8 cellular contexts compared by ENCODE assay signal in genomic region chr7:2527505-2528464, GRCh38. TPM values are rescaled to one million over a fixed set of nuclear protein-coding genes. Genes with fewer than 3 reads are reported as not detected.
DNase-seq lines count a peak whose midpoint lies in the region; ATAC-seq and TF ChIP-seq lines count a peak whose summit lies in the region.

No MANE protein-coding gene starts in this region.

- peaks cover 22% of the 10 kb centered on the region for H3K36me3 Mint-ChIP-seq in activated CD4-positive, alpha-beta T cell treated with anti-CD3 and anti-CD28 coated beads, Interleukin-2, amount 10 ng/mL, durations not matched to agents 24 days and 14 days (ENCODE audit: low read depth)

- peaks cover 36% of the 10 kb centered on the region for H3K4me1 ChIP-seq in IMR-90 (ENCODE audit: control insufficient read depth, insufficient read depth, low read length)
- peaks cover 82 to 92% (median 84%) of the 10 kb centered on the region in 3 donors for H3K4me1 ChIP-seq in esophagus squamous epithelium

- H4K20me1 ChIP-seq in IMR-90 (ENCODE audit: insufficient read depth, low read length): no peaks in the 10 kb centered on the region

- H3K27me3 ChIP-seq in BJ (ENCODE audit: control insufficient read depth, insufficient read depth, low read length) (no peaks in the 10 kb centered on the region), IMR-90 (ENCODE audit: control insufficient read depth, insufficient read depth, low read length) (no peaks in the 10 kb centered on the region), esophagus squamous epithelium (peaks cover 0 to 94% (median 3%) of the 10 kb centered on the region in 4 donors)

- no peak overlapping the region for H2BK20ac ChIP-seq in IMR-90 (ENCODE audit: low read depth, low read length)

- H3K27ac Mint-ChIP-seq in activated CD4-positive, alpha-beta T cell treated with anti-CD3 and anti-CD28 coated beads, Interleukin-2, amount 10 ng/mL, durations not matched to agents 24 days and 14 days: peak overlapping the region; percentile 98

- CTCF ChIA-PET in BJ (lab: Yijun Ruan, JAX) (no interaction called here), IMR-90 (lab: Yijun Ruan, JAX) (interaction anchor here (0.6 kb wide), 1 partner anchor 1191 kb away, joined by 3 read pairs; no protein-coding TSS in a partner anchor)

- no peaks in the 10 kb centered on the region for H3K27me3 Mint-ChIP-seq in activated CD4-positive, alpha-beta T cell treated with anti-CD3 and anti-CD28 coated beads, Interleukin-2, amount 10 ng/mL, durations not matched to agents 24 days and 14 days

- ATAC-seq in IMR-90 (ENCODE audit: low read depth) (peak; percentile 67), HG02938 (IDR thresholded peaks at IDR 0.05; ENCODE audit: unreplicated experiment) (no peak), HG02759 (IDR thresholded peaks at IDR 0.05; ENCODE audit: unreplicated experiment) (no peak), HG02840 (IDR thresholded peaks at IDR 0.05; ENCODE audit: low FRiP score, unreplicated experiment) (no peak)

- H3K9ac ChIP-seq in IMR-90 (ENCODE audit: low read depth, low read length): no peak overlapping the region

- H3K79me1 ChIP-seq in IMR-90 (ENCODE audit: low read depth in 1 of 2, low read length in 2 of 2): peaks cover 0 to 6% of the 10 kb centered on the region in 2 experiments; a peak in 1 of 4 replicates

- no peak overlapping the region for H3K56ac ChIP-seq in IMR-90 (ENCODE audit: extremely low read depth, insufficient read depth, low read length)

- no peak overlapping the region for H3K14ac ChIP-seq in IMR-90 (replicated peaks; ENCODE audit: low read depth, low read length)

- peaks cover 47% of the 10 kb centered on the region for H3K4me1 Mint-ChIP-seq in activated CD4-positive, alpha-beta T cell treated with anti-CD3 and anti-CD28 coated beads, Interleukin-2, amount 10 ng/mL, durations not matched to agents 24 days and 14 days

- TF ChIP-seq CTCF in BJ (IDR thresholded peaks at IDR 0.05; ENCODE audit: insufficient read depth, low read depth, low read length): no peak
- no peak for TF ChIP-seq CTCF in IMR-90 (conservative IDR thresholded peaks at IDR 0.05; ENCODE audit: low read depth, low read length)
- no peak for TF ChIP-seq CTCF in esophagus squamous epithelium (IDR thresholded peaks at IDR 0.05)

- no peaks in the 10 kb centered on the region for H3K9me1 ChIP-seq in IMR-90 (ENCODE audit: insufficient read depth, low read length)

- H3K4me3 ChIP-seq in BJ (ENCODE audit: low read depth, low read length): no peak overlapping the region
- H3K4me3 ChIP-seq in IMR-90 (ENCODE audit: insufficient read depth, low read depth, low read length): no peak overlapping the region
- H3K4me3 ChIP-seq in esophagus squamous epithelium: no peak overlapping the region

- peak overlapping the region; percentile 23 for H2BK5ac ChIP-seq in IMR-90 (ENCODE audit: low read depth, low read length, poor library complexity, severe bottlenecking)

- H3K18ac ChIP-seq in IMR-90 (ENCODE audit: low read depth, low read length): no peak overlapping the region; the same call in 1 of the 2 replicates

- intact Hi-C loops in IMR-90 (cut with micrococcal nuclease): no loop called here
- intact Hi-C loops in activated CD4-positive, alpha-beta T cell treated with anti-CD3 and anti-CD28 coated beads, Interleukin-2, amount 10 ng/mL, durations not matched to agents 24 days and 14 days (cut with micrococcal nuclease): no loop called here
- intact Hi-C loops in esophagus squamous epithelium (cut with DNase I): no loop called here

- DNase-seq in BJ (ENCODE audit: low read depth): peak; percentile 25
- peak; percentile 66 for DNase-seq in IMR-90
- DNase-seq in activated CD4-positive, alpha-beta T cell treated with anti-CD3 and anti-CD28 coated beads, Interleukin-2, amount 10 ng/mL, durations not matched to agents 24 days and 14 days: peak; percentile 81
- no peak for DNase-seq in esophagus squamous epithelium (lab: John Stamatoyannopoulos, UW)
- DNase-seq in stimulated activated CD4-positive, alpha-beta T cell treated with anti-CD3 and anti-CD28 coated beads, Interleukin-4, amount 100 ng/mL, for 24 hours: peak; percentile 62

- H4K8ac ChIP-seq in IMR-90 (ENCODE audit: low read depth in 2 of 2, low read length in 2 of 2): peak overlapping the region in 1 of 2 experiments; percentile 70; a peak in 1 of 4 replicates

- peak overlapping the region; percentile 68 for H3K4me3 Mint-ChIP-seq in activated CD4-positive, alpha-beta T cell treated with anti-CD3 and anti-CD28 coated beads, Interleukin-2, amount 10 ng/mL, durations not matched to agents 24 days and 14 days

- H3K36me3 ChIP-seq in BJ (ENCODE audit: control insufficient read depth, insufficient read depth, low read length): peaks cover 5% of the 10 kb centered on the region
- H3K36me3 ChIP-seq in IMR-90 (ENCODE audit: control insufficient read depth, insufficient read depth, low read length): no peaks in the 10 kb centered on the region
- peaks cover 0 to 29% (median 6%) of the 10 kb centered on the region in 3 donors for H3K36me3 ChIP-seq in esophagus squamous epithelium

- H3K9me3 Mint-ChIP-seq in activated CD4-positive, alpha-beta T cell treated with anti-CD3 and anti-CD28 coated beads, Interleukin-2, amount 10 ng/mL, durations not matched to agents 24 days and 14 days: no peaks in the 10 kb centered on the region

- H2BK15ac ChIP-seq in IMR-90 (ENCODE audit: low read depth, low read length): peak overlapping the region; percentile 29; the same call in 1 of the 3 replicates

- H3K23ac ChIP-seq in IMR-90 (ENCODE audit: low read depth, low read length): no peak overlapping the region

- in situ Hi-C loops in IMR-90 (cut with MboI; ENCODE audit: low sequenced_read_pairs): no loop called here

- H3K9me3 ChIP-seq in IMR-90 (ENCODE audit: control insufficient read depth, insufficient read depth, low read length): no peaks in the 10 kb centered on the region
- no peaks in the 10 kb centered on the region for H3K9me3 ChIP-seq in esophagus squamous epithelium

- POLR2A ChIA-PET in BJ (lab: Charles Lee) (no interaction called here), IMR-90 (lab: Charles Lee; ENCODE audit: unreplicated experiment) (no interaction called here)

- H3K4me2 ChIP-seq in IMR-90 (ENCODE audit: low read depth, low read length): no peak overlapping the region

- peak overlapping the region; percentile 74 for H2AK9ac ChIP-seq in IMR-90 (replicated peaks; ENCODE audit: low read depth, low read length, poor library complexity)

- no TSS peak for BruUV-seq in IMR-90 (replicated peaks; lab: Mats Ljungman, UMichigan)

- peak overlapping the region; percentile 73 for H2BK120ac ChIP-seq in IMR-90 (ENCODE audit: low read depth, low read length)

- peak overlapping the region; percentile 34 for H2AFZ ChIP-seq in IMR-90 (replicated peaks; ENCODE audit: low read length, poor library complexity)

- WGBS in IMR-90 (ENCODE audit: extremely low coverage in 2 of 2, insufficient read length in 1 of 2), 2 experiments: 100% methylated on average over 3 of the region's 17 CpGs; no CpG with 5 or more reads in 1 of the 2 experiments
- 31 to 33% methylated on average over 9 of the region's 17 CpGs for WGBS in esophagus squamous epithelium, 2 donors

- peak overlapping the region; percentile 63; the same call in 1 of the 2 replicates for H4K91ac ChIP-seq in IMR-90 (ENCODE audit: insufficient read depth, low read depth, low read length)

- H3K27ac ChIP-seq in IMR-90 (ENCODE audit: insufficient read depth, low read length) (no peak overlapping the region), esophagus squamous epithelium (peak overlapping the region; percentile 33 to 90 (median 80))

- no peak for TF ChIP-seq RAD21 in IMR-90 (IDR thresholded peaks at IDR 0.05; ENCODE audit: low read length)

- no peak overlapping the region for H4K5ac ChIP-seq in IMR-90 (ENCODE audit: low read depth, low read length)

- dilution Hi-C loops in IMR-90 (cut with HindIII; ENCODE audit: low sequenced_read_pairs, unreplicated experiment): no loop called here

- no peak for TF ChIP-seq POLR2A in IMR-90 (IDR thresholded peaks at IDR 0.05; ENCODE audit: low read depth, low read length)
- TF ChIP-seq POLR2A in esophagus squamous epithelium (IDR thresholded peaks at IDR 0.05): no peak

- peak overlapping the region; percentile 85; the same call in 1 of the 2 replicates for H2AK5ac ChIP-seq in IMR-90 (ENCODE audit: low read depth, low read length)

- peak overlapping the region; percentile 62; the same call in 1 of the 2 replicates for H3K4ac ChIP-seq in IMR-90 (ENCODE audit: low read depth, low read length)

RNA-seq across cellular contexts. Expression of gene LFNG, which starts 8.2 kb away (rescaled TPM):
- polyA plus RNA-seq in BJ (2011; rRNA removed) (2.0 and 3.1 TPM in 2 replicates), IMR-90 (2012; rRNA removed) (5.1 and 5.3 TPM in 2 replicates)
- 2.2 TPM in 2 replicates for polyA minus RNA-seq in BJ (2011; rRNA and poly(A)+ RNA removed)
- total RNA-seq in IMR-90 (2012; rRNA removed) (1.4 and 1.8 TPM in 2 replicates), esophagus squamous epithelium (10 to 100 TPM in 3 of 4 donors, 1 to 10 TPM in 1; 6.1 to 17.2 (median 11.9) TPM)
- polyA plus RNA-seq in IMR-90 (2012; cell fraction: cytosol; rRNA removed): 3.8 and 5.3 TPM in 2 replicates
- 11.2 and 22.5 TPM in 2 replicates for polyA plus RNA-seq in IMR-90 (2012; cell fraction: nucleus; rRNA removed; ENCODE audit: low replicate concordance)
- 33.9 and 34.2 TPM in 2 replicates for total RNA-seq in activated CD4-positive, alpha-beta T cell treated with anti-CD3 and anti-CD28 coated beads, Interleukin-2, amount 10 ng/mL, durations not matched to agents 24 days and 14 days

RNA-seq across cellular contexts. Expression of gene BRAT1, which starts 27.5 kb away (rescaled TPM):
- 9.1 and 17.9 TPM in 2 replicates for polyA plus RNA-seq in BJ (2011; rRNA removed)
- 7.7 and 8.5 TPM in 2 replicates for polyA minus RNA-seq in BJ (2011; rRNA and poly(A)+ RNA removed)
- 5.8 and 6.8 TPM in 2 replicates for total RNA-seq in IMR-90 (2012; rRNA removed)
- 21.9 and 27.5 TPM in 2 replicates for polyA plus RNA-seq in IMR-90 (2012; rRNA removed)
- polyA plus RNA-seq in IMR-90 (2012; cell fraction: cytosol; rRNA removed): 19.5 and 22.3 TPM in 2 replicates
- 62.8 and 177 TPM in 2 replicates for polyA plus RNA-seq in IMR-90 (2012; cell fraction: nucleus; rRNA removed; ENCODE audit: low replicate concordance)
- 39.5 and 40.9 TPM in 2 replicates for total RNA-seq in activated CD4-positive, alpha-beta T cell treated with anti-CD3 and anti-CD28 coated beads, Interleukin-2, amount 10 ng/mL, durations not matched to agents 24 days and 14 days
- 10 to 100 TPM; 15.5 to 28.3 (median 22.8) TPM for total RNA-seq in esophagus squamous epithelium

RNA-seq across cellular contexts. Expression of gene IQCE, which starts 31.0 kb away (rescaled TPM):
- 6.8 and 9.9 TPM in 2 replicates for polyA plus RNA-seq in BJ (2011; rRNA removed)
- polyA minus RNA-seq in BJ (2011; rRNA and poly(A)+ RNA removed): 7.5 and 8.6 TPM in 2 replicates
- 5.0 and 6.7 TPM in 2 replicates for total RNA-seq in IMR-90 (2012; rRNA removed)
- 6.3 and 8.1 TPM in 2 replicates for polyA plus RNA-seq in IMR-90 (2012; rRNA removed)
- polyA plus RNA-seq in IMR-90 (2012; cell fraction: cytosol; rRNA removed): 3.9 and 16.6 TPM in 2 replicates
- polyA plus RNA-seq in IMR-90 (2012; cell fraction: nucleus; rRNA removed; ENCODE audit: low replicate concordance): 15.9 and 17.4 TPM in 2 replicates
- total RNA-seq in activated CD4-positive, alpha-beta T cell treated with anti-CD3 and anti-CD28 coated beads, Interleukin-2, amount 10 ng/mL, durations not matched to agents 24 days and 14 days: 11.7 and 12.3 TPM in 2 replicates
- total RNA-seq in esophagus squamous epithelium: 10 to 100 TPM in 1 of 4 donors, 1 to 10 TPM in 3; 4.5 to 10.6 (median 6.3) TPM

RNA-seq across cellular contexts. Expression of gene GRIFIN, which starts 51.6 kb away (rescaled TPM):
- not detected in 2 replicates for polyA plus RNA-seq in BJ (2011; rRNA removed)
- not detected in 2 replicates for polyA minus RNA-seq in BJ (2011; rRNA and poly(A)+ RNA removed)
- total RNA-seq in IMR-90 (2012; rRNA removed): not detected in 2 replicates
- polyA plus RNA-seq in IMR-90 (2012; rRNA removed): not detected in 2 replicates
- polyA plus RNA-seq in IMR-90 (2012; cell fraction: cytosol; rRNA removed): not detected in 2 replicates
- not detected in 2 replicates for polyA plus RNA-seq in IMR-90 (2012; cell fraction: nucleus; rRNA removed; ENCODE audit: low replicate concordance)
- total RNA-seq in activated CD4-positive, alpha-beta T cell treated with anti-CD3 and anti-CD28 coated beads, Interleukin-2, amount 10 ng/mL, durations not matched to agents 24 days and 14 days: not detected in 2 replicates
- total RNA-seq in esophagus squamous epithelium: not detected
